ENCODE assay signal across 17 cellular contexts in the genomic region with DNA sequence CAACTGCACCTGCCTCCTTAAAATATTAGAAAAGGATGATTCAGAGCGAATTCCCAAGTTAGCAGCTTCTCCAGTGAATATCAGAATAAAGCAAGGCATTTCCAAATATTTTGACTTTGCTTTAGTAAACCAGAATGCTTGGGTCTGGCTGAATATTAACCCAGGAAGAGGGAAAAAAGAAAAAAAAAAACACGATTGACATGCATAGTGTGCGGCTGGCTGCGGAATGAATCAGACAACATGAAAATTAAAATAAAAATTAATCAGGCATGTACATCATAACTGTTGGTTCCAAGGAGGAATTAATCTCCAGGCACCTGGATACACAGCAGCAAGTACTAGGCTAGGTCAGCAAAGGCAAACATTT.
DNase-seq lines count a peak whose midpoint lies in the region; ATAC-seq, FAIRE-seq and TF ChIP-seq lines count a peak whose summit lies in the region.
"Had no signal": no experiment of that assay in that cellular context is flagged by ENCODE, and none has a peak within 500 bp of the region (broad histone marks: within the 10 kb centered on the region; RNA-seq: fewer than 3 reads in every experiment).

No MANE protein-coding gene starts in this region.

- TF ChIP-seq CTCF in C4-2B (conservative IDR thresholded peaks at IDR 0.05) (no peak), astrocyte (IDR thresholded peaks at IDR 0.05; ENCODE audit: insufficient read depth, low read depth, low read length) (no peak), keratinocyte (optimal IDR thresholded peaks at IDR 0.05 in 1 of 3, IDR thresholded peaks at IDR 0.05 in 1 of 3, conservative IDR thresholded peaks at IDR 0.05 in 1 of 3; ENCODE audit: extremely low read depth in 1 of 3, insufficient read depth in 2 of 3, low read length in 3 of 3) (no peak), psoas muscle (IDR thresholded peaks at IDR 0.05) (no peak)

- H3K4me3 Mint-ChIP-seq in astrocyte (ENCODE audit: unreplicated experiment): no peak overlapping the region

- peak overlapping the region; percentile 98 for H3K27ac Mint-ChIP-seq in astrocyte (ENCODE audit: unreplicated experiment)

- peak overlapping the region; percentile 89 for H3K4me2 ChIP-seq in astrocyte (ENCODE audit: low read length)
- peak overlapping the region; percentile 91 for H3K4me2 ChIP-seq in keratinocyte (ENCODE audit: control insufficient read depth, extremely low read depth, insufficient read depth, low read depth, low read length)
- H3K4me2 ChIP-seq: BLaER1 had no signal

- FAIRE-seq in astrocyte (lab: Jason Lieb, UNC): no peak
- FAIRE-seq in keratinocyte (lab: Jason Lieb, UNC): no peak
- FAIRE-seq: GM12892, pancreas had no signal

- no peaks in the 10 kb centered on the region for H3K27me3 ChIP-seq in astrocyte (ENCODE audit: insufficient read depth, low read length)
- no peaks in the 10 kb centered on the region for H3K27me3 ChIP-seq in keratinocyte (ENCODE audit: control insufficient read depth, extremely low read depth, insufficient read depth, low read length)
- no peaks in the 10 kb centered on the region for H3K27me3 ChIP-seq in psoas muscle (ENCODE audit: insufficient read depth in 3 of 3, low read length in 2 of 3)
- H3K27me3 ChIP-seq: adrenal gland, BLaER1, gastrocnemius medialis, left lung, pancreas, vagina had no signal

- H3K9me3 ChIP-seq in astrocyte (ENCODE audit: insufficient read depth, low read depth, low read length) (no peaks in the 10 kb centered on the region), keratinocyte (ENCODE audit: control insufficient read depth, low read depth, low read length) (no peaks in the 10 kb centered on the region), psoas muscle (peaks cover 3% of the 10 kb centered on the region)
- H3K9me3 ChIP-seq: adrenal gland, gastrocnemius medialis, pancreas, vagina had no signal

- ATAC-seq in psoas muscle (no peak), GM19328 (IDR thresholded peaks at IDR 0.05; ENCODE audit: unreplicated experiment) (no peak)

- H2AFZ ChIP-seq in astrocyte (ENCODE audit: low read depth, low read length): peak overlapping the region; percentile 61
- H2AFZ ChIP-seq in keratinocyte (ENCODE audit: control insufficient read depth, low read length): peak overlapping the region; percentile 82

- dilution Hi-C loops in keratinocyte (cut with MboI; ENCODE audit: extremely low pct_ligation_motif_present, low sequenced_read_pairs): no loop called here

- H3K4me3 ChIP-seq in astrocyte (ENCODE audit: insufficient read depth, low read depth, low read length) (peak overlapping the region; percentile 63), keratinocyte (ENCODE audit: control insufficient read depth in 2 of 3, extremely low read depth in 1 of 3, insufficient read depth in 2 of 3, low read depth in 1 of 3, low read length in 3 of 3) (peak overlapping the region in 1 of 3 experiments; percentile 56), psoas muscle (peak overlapping the region; percentile 46)
- H3K4me3 ChIP-seq: BLaER1 had no signal

- peak overlapping the region; percentile 81 for H3K9ac ChIP-seq in astrocyte (ENCODE audit: low read length)
- H3K9ac ChIP-seq in keratinocyte (ENCODE audit: control insufficient read depth, extremely low read depth, insufficient read depth, low read length): no peak overlapping the region
- H3K9ac ChIP-seq: BLaER1 had no signal

- H4K20me1 ChIP-seq in astrocyte (ENCODE audit: insufficient read depth, low read length) (no peaks in the 10 kb centered on the region), keratinocyte (ENCODE audit: control insufficient read depth, extremely low read depth, insufficient read depth, low read length) (no peaks in the 10 kb centered on the region)
- H4K20me1 ChIP-seq: BLaER1 had no signal

- H3K36me3 ChIP-seq in astrocyte (ENCODE audit: insufficient read depth, low read length): no peaks in the 10 kb centered on the region
- H3K36me3 ChIP-seq in keratinocyte (ENCODE audit: control insufficient read depth in 2 of 2, extremely low read depth in 1 of 2, insufficient read depth in 2 of 2, low read length in 2 of 2): no peaks in the 10 kb centered on the region
- no peaks in the 10 kb centered on the region for H3K36me3 ChIP-seq in psoas muscle (ENCODE audit: insufficient read depth in 1 of 2, low read depth in 1 of 2)
- H3K36me3 ChIP-seq: adrenal gland, BLaER1, gastrocnemius medialis, left lung, pancreas, vagina had no signal

- H3K9me3 Mint-ChIP-seq in astrocyte (ENCODE audit: unreplicated experiment): no peaks in the 10 kb centered on the region

- H3K9me1 ChIP-seq in keratinocyte (ENCODE audit: control insufficient read depth, extremely low read depth, insufficient read depth, low read length): no peaks in the 10 kb centered on the region

- H3K27ac ChIP-seq in C4-2B (peak overlapping the region; percentile 59; the same call in 1 of the 2 replicates), astrocyte (ENCODE audit: low read depth, low read length) (peak overlapping the region; percentile 80), keratinocyte (ENCODE audit: control insufficient read depth, insufficient read depth, low read length) (no peak overlapping the region), psoas muscle (no peak overlapping the region)
- H3K27ac ChIP-seq: BLaER1, pancreas had no signal

- H3K36me3 Mint-ChIP-seq in astrocyte (ENCODE audit: low read depth, unreplicated experiment): no peaks in the 10 kb centered on the region

- peaks cover 32% of the 10 kb centered on the region for H3K4me1 Mint-ChIP-seq in astrocyte (ENCODE audit: low read depth, unreplicated experiment)

- H3K79me2 ChIP-seq in astrocyte (ENCODE audit: insufficient read depth, low read length): no peaks in the 10 kb centered on the region
- H3K79me2 ChIP-seq in keratinocyte (ENCODE audit: control insufficient read depth, insufficient read depth, low read length): no peaks in the 10 kb centered on the region

- intact Hi-C loops in psoas muscle (cut with DNase I): no loop called here

- no peaks in the 10 kb centered on the region for H3K27me3 Mint-ChIP-seq in astrocyte (ENCODE audit: low read depth, unreplicated experiment)

- WGBS in psoas muscle, 3 donors: 50 to 54% (median 53%) methylated on average over 4 of the region's 4 CpGs

- DNase-seq in astrocyte (ENCODE audit: low read depth) (no peak), keratinocyte (ENCODE audit: low read depth, low spot score) (no peak), psoas muscle (no peak), cerebellar nuclear complex (lab: John Stamatoyannopoulos, UW) (no peak), activated T-cell treated with anti-CD3 and anti-CD28 coated beads for 4 hours (no peak), NCI-H1436 (lab: John Stamatoyannopoulos, UW) (no peak)
- DNase-seq: activated CD4-positive, CD25-positive, alpha-beta regulatory T cell; SW 1271 had no signal

- peaks cover 42% of the 10 kb centered on the region for H3K4me1 ChIP-seq in astrocyte (ENCODE audit: insufficient read depth, low read length)
- peaks cover 18% of the 10 kb centered on the region for H3K4me1 ChIP-seq in keratinocyte (ENCODE audit: control insufficient read depth, extremely low read depth, insufficient read depth, low read length)
- peaks cover 5% of the 10 kb centered on the region for H3K4me1 ChIP-seq in psoas muscle
- H3K4me1 ChIP-seq: adrenal gland, BLaER1, left lung had no signal

Comparison
In these comparisons a context has a peak if more than half of its experiments do, and no peak if none do; other contexts are left out.
1. H3K27ac ChIP-seq: peak in C4-2B (single experiment) and astrocyte (single experiment); none in keratinocyte (single experiment) and psoas muscle (single experiment).